ENCODE assay signal across 8 cellular contexts in the genomic region with DNA sequence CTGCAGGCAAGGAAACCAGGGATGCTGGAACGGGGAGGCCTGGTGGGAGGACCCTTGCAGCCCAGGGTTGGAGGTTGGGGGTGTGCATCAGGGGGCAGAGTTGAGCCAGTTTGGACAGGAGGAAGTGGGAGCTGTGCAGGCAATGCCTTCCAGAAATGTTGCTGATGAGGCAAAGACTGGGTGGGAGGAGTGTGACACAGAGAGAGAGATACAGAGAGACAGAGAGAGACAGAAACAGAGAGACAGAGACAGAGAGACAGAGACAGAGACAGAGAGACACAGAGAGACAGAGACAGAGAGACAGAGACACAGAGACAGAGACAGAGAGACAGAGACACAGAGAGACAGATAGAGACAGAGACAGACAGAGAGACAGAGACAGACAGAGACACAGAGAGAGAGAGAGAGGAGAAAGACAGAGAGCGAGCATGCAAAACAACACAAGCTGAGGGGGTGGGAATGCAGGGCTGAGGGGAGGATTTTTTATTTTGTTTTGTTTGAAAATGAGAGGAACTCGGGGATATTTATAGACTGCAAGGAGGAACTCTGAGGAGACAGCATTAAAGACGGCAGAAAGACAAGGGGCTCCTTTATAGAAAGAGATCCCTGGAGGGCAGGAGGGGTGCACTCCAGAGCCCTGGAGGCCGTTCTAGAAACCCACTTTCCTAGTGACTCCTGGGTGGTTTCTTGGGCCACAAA. TPM values are rescaled to one million over a fixed set of nuclear protein-coding genes. Genes with fewer than 3 reads are reported as not detected.
DNase-seq lines count a peak whose midpoint lies in the region; ATAC-seq and TF ChIP-seq lines count a peak whose summit lies in the region.

No MANE protein-coding gene starts in this region.

- H3K27me3 ChIP-seq in dorsolateral prefrontal cortex: no peaks in the 10 kb centered on the region

- H3K27ac ChIP-seq in dorsolateral prefrontal cortex: peak overlapping the region in 54 of 59 donors; percentile 1 to 85 (median 64)

- no peak overlapping the region for H3K4me3 Mint-ChIP-seq in stimulated activated naive CD8-positive, alpha-beta T cell treated with anti-CD3 and anti-CD28 coated beads, Interleukin-15, Interleukin-2, amounts not matched to agents 100 ng/mL and 50 ng/mL, for 24 hours

- no peak for DNase-seq in stimulated activated naive CD8-positive, alpha-beta T cell treated with anti-CD3 and anti-CD28 coated beads, Interleukin-15, Interleukin-2, amounts not matched to agents 100 U/mL and 50 U/mL, for 24 hours
- DNase-seq in OCI-M1 (lab: John Stamatoyannopoulos, UW) (peak; percentile 73), dorsolateral prefrontal cortex (peak in 9 of 10 donors; percentile 20 to 70 (median 39)), myocyte (ENCODE audit: low read depth) (peak; percentile 30), SHP77 treated with DMSO at 0.1 percent for 48 hours (lab: John Stamatoyannopoulos, UW) (no peak)

- peaks cover 33% of the 10 kb centered on the region for H3K4me1 Mint-ChIP-seq in stimulated activated naive CD8-positive, alpha-beta T cell treated with anti-CD3 and anti-CD28 coated beads, Interleukin-15, Interleukin-2, amounts not matched to agents 100 ng/mL and 50 ng/mL, for 24 hours (ENCODE audit: low read depth)

- H3K36me3 Mint-ChIP-seq in stimulated activated naive CD8-positive, alpha-beta T cell treated with anti-CD3 and anti-CD28 coated beads, Interleukin-15, Interleukin-2, amounts not matched to agents 100 ng/mL and 50 ng/mL, for 24 hours (ENCODE audit: low read depth): peaks cover 17% of the 10 kb centered on the region

- ATAC-seq in stimulated activated naive CD8-positive, alpha-beta T cell treated with anti-CD3 and anti-CD28 coated beads, Interleukin-15, Interleukin-2, amounts not matched to agents 100 U/mL and 50 U/mL, for 24 hours: no peak
- ATAC-seq in HG03095 (IDR thresholded peaks at IDR 0.05; ENCODE audit: unreplicated experiment) (no peak), HG03135 (IDR thresholded peaks at IDR 0.05; ENCODE audit: unreplicated experiment) (no peak)

- peak overlapping the region in 2 of 59 donors; percentile 9 to 14 for H3K4me3 ChIP-seq in dorsolateral prefrontal cortex

- peak in 45 of 56 donors; percentile 9 to 55 (median 28) for TF ChIP-seq CTCF in dorsolateral prefrontal cortex (IDR thresholded peaks at IDR 0.05 in 54 of 56, conservative IDR thresholded peaks at IDR 0.05 in 2 of 56; ENCODE audit: low read depth in 1 of 56, partially characterized antibody in 56 of 56)

- H3K27me3 Mint-ChIP-seq in stimulated activated naive CD8-positive, alpha-beta T cell treated with anti-CD3 and anti-CD28 coated beads, Interleukin-15, Interleukin-2, amounts not matched to agents 100 ng/mL and 50 ng/mL, for 24 hours: no peaks in the 10 kb centered on the region

- intact Hi-C loops in dorsolateral prefrontal cortex (cut with DNase I): loop anchor here (2.0 to 10.0 kb wide), 5 partner anchors 17 to 293 kb away; partner anchors contain the start of genes FAM193A (in 2 of the 2), CFAP99 (in 1 of the 2), NELFA (in 1 of the 2) and ZFYVE28 (in 1 of the 2)

- peak overlapping the region; percentile 2 for H3K27ac Mint-ChIP-seq in stimulated activated naive CD8-positive, alpha-beta T cell treated with anti-CD3 and anti-CD28 coated beads, Interleukin-15, Interleukin-2, amounts not matched to agents 100 ng/mL and 50 ng/mL, for 24 hours

- H3K9me3 Mint-ChIP-seq in stimulated activated naive CD8-positive, alpha-beta T cell treated with anti-CD3 and anti-CD28 coated beads, Interleukin-15, Interleukin-2, amounts not matched to agents 100 ng/mL and 50 ng/mL, for 24 hours: no peaks in the 10 kb centered on the region

RNA-seq across cellular contexts. Expression of gene HAUS3, which starts 1.9 kb away (rescaled TPM):
- 10 to 100 TPM; 13.0 to 29.2 (median 19.3) TPM for total RNA-seq in dorsolateral prefrontal cortex
- 12.5 and 13.1 TPM in 2 replicates for total RNA-seq in myocyte
- polyA plus RNA-seq in myocyte (2012): 4.2 TPM

RNA-seq across cellular contexts. Expression of gene POLN, which starts 1.9 kb away (rescaled TPM):
- total RNA-seq in dorsolateral prefrontal cortex: 10 to 100 TPM in 118 of 120 experiments, 1 to 10 TPM in 2; 9.4 to 50.0 (median 23.7) TPM
- 5.5 and 7.8 TPM in 2 replicates for total RNA-seq in myocyte
- polyA plus RNA-seq in myocyte (2012): 4.1 TPM

RNA-seq across cellular contexts. Expression of gene MXD4, which starts 18.1 kb away (rescaled TPM):
- 100 to 1,000 TPM in 7 of 120 experiments, 10 to 100 TPM in 113; 40.2 to 134 (median 61.9) TPM for total RNA-seq in dorsolateral prefrontal cortex
- 39.3 and 56.4 TPM in 2 replicates for total RNA-seq in myocyte
- 62.3 TPM for polyA plus RNA-seq in myocyte (2012)

Comparison
In these comparisons a context has a peak if more than half of its experiments do, and no peak if none do; other contexts are left out.
1. DNase-seq: peak in OCI-M1 (single experiment), dorsolateral prefrontal cortex (9 of 10) and myocyte (single experiment); none in stimulated activated naive CD8-positive, alpha-beta T cell treated with anti-CD3 and anti-CD28 coated beads, Interleukin-15, Interleukin-2, amounts not matched to agents 100 U/mL and 50 U/mL, for 24 hours (single experiment) and SHP77 treated with DMSO at 0.1 percent for 48 hours (single experiment).